In the genomic region with DNA sequence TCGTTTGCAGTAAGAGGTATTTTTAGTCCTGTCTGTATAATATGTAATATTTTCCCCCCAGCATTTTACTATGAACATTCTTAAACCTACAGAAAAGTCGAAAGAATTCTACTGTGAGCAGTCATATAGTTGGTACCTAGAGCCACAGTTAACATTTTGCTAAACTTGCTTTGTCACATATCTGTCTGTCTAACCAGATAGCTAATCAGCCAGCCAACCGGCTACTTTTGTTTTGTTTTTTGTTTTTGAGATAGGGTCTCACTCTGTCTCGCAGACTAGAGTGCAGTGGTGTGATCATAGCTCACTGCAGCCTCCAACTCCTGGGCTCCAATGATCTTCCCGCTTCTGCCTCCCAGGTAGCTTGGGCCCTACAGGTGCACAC, we compare ENCODE assay signal across 1 cellular context.
TF ChIP-seq lines count a peak whose summit lies in the region.

No MANE protein-coding gene starts in this region.

TF ChIP-seq in K562, 482 proteins besides CTCF, POLR2A, EP300 and RAD21 (continued from another document):
- TF ChIP-seq, protein P1, sequence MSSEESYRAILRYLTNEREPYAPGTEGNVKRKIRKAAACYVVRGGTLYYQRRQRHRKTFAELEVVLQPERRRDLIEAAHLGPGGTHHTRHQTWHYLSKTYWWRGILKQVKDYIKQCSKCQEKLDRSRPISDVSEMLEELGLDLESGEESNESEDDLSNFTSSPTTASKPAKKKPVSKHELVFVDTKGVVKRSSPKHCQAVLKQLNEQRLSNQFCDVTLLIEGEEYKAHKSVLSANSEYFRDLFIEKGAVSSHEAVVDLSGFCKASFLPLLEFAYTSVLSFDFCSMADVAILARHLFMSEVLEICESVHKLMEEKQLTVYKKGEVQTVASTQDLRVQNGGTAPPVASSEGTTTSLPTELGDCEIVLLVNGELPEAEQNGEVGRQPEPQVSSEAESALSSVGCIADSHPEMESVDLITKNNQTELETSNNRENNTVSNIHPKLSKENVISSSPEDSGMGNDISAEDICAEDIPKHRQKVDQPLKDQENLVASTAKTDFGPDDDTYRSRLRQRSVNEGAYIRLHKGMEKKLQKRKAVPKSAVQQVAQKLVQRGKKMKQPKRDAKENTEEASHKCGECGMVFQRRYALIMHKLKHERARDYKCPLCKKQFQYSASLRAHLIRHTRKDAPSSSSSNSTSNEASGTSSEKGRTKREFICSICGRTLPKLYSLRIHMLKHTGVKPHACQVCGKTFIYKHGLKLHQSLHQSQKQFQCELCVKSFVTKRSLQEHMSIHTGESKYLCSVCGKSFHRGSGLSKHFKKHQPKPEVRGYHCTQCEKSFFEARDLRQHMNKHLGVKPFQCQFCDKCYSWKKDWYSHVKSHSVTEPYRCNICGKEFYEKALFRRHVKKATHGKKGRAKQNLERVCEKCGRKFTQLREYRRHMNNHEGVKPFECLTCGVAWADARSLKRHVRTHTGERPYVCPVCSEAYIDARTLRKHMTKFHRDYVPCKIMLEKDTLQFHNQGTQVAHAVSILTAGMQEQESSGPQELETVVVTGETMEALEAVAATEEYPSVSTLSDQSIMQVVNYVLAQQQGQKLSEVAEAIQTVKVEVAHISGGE (CRISPR knock-in tag; IDR thresholded peaks at IDR 0.05): peak in 1 of 3 experiments; percentile 58; a peak in 2 of 6 replicates
- TF ChIP-seq, protein P2, sequence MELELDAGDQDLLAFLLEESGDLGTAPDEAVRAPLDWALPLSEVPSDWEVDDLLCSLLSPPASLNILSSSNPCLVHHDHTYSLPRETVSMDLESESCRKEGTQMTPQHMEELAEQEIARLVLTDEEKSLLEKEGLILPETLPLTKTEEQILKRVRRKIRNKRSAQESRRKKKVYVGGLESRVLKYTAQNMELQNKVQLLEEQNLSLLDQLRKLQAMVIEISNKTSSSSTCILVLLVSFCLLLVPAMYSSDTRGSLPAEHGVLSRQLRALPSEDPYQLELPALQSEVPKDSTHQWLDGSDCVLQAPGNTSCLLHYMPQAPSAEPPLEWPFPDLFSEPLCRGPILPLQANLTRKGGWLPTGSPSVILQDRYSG (tag; conservative IDR thresholded peaks at IDR 0.05; ENCODE audit: low read depth): peak; percentile 77; the same call in 1 of the 2 replicates
- peak; percentile 91 for TF ChIP-seq DPF2 (IDR thresholded peaks at IDR 0.05)
- TF ChIP-seq, protein P3, sequence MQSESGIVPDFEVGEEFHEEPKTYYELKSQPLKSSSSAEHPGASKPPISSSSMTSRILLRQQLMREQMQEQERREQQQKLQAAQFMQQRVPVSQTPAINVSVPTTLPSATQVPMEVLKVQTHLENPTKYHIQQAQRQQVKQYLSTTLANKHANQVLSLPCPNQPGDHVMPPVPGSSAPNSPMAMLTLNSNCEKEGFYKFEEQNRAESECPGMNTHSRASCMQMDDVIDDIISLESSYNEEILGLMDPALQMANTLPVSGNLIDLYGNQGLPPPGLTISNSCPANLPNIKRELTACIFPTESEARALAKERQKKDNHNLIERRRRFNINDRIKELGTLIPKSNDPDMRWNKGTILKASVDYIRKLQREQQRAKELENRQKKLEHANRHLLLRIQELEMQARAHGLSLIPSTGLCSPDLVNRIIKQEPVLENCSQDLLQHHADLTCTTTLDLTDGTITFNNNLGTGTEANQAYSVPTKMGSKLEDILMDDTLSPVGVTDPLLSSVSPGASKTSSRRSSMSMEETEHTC (IDR thresholded peaks at IDR 0.05): no peak
- TF ChIP-seq NCOA2 (IDR thresholded peaks at IDR 0.05; ENCODE audit: partially characterized antibody in 2 of 2): peak; percentile 10 to 56
- TF ChIP-seq CREBBP (IDR thresholded peaks at IDR 0.05; ENCODE audit: low read depth, low read length): no peak
- TF ChIP-seq CBFA2T2 (conservative IDR thresholded peaks at IDR 0.05): peak; percentile 91
- peak; percentile 7 to 15; a peak in 2 of 4 replicates for TF ChIP-seq KDM1A (IDR thresholded peaks at IDR 0.05)
- no peak for TF ChIP-seq ZNF584 (CRISPR knock-in tag; IDR thresholded peaks at IDR 0.05; ENCODE audit: low read depth)
- TF ChIP-seq RB1 (IDR thresholded peaks at IDR 0.05; ENCODE audit: low read depth): no peak
- TF ChIP-seq, protein P4, sequence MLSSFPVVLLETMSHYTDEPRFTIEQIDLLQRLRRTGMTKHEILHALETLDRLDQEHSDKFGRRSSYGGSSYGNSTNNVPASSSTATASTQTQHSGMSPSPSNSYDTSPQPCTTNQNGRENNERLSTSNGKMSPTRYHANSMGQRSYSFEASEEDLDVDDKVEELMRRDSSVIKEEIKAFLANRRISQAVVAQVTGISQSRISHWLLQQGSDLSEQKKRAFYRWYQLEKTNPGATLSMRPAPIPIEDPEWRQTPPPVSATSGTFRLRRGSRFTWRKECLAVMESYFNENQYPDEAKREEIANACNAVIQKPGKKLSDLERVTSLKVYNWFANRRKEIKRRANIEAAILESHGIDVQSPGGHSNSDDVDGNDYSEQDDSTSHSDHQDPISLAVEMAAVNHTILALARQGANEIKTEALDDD (IDR thresholded peaks at IDR 0.05): peak; percentile 67
- 0 out of 2 replicates have a peak, but pooled peaks have one; percentile 20 for TF ChIP-seq BHLHE40 (IDR thresholded peaks at IDR 0.05; ENCODE audit: low read length)
- peak; percentile 68 for TF ChIP-seq PHB2 (IDR thresholded peaks at IDR 0.05; ENCODE audit: low read depth)
- TF ChIP-seq MTA3 (IDR thresholded peaks at IDR 0.05; ENCODE audit: borderline replicate concordance): no peak
- peak; percentile 50 to 70 for TF ChIP-seq TRIM24 (IDR thresholded peaks at IDR 0.05)
- 0 out of 2 replicates have a peak, but pooled peaks have one; percentile 4 for TF ChIP-seq NFATC3 (IDR thresholded peaks at IDR 0.05)
- TF ChIP-seq CTBP1 (IDR thresholded peaks at IDR 0.05; ENCODE audit: borderline replicate concordance): peak; percentile 48; the same call in 1 of the 2 replicates
- TF ChIP-seq JUND (IDR thresholded peaks at IDR 0.05; ENCODE audit: borderline replicate concordance, low read depth, low read length): peak; percentile 67
- peak; percentile 66; the same call in 2 of the 3 replicates for TF ChIP-seq JUND (tag; IDR thresholded peaks at IDR 0.05; ENCODE audit: borderline replicate concordance, low read depth, low read length)
- TF ChIP-seq BRD4 (IDR thresholded peaks at IDR 0.05): 0 out of 2 replicates have a peak, but pooled peaks have one; percentile 12
- no peak for TF ChIP-seq SAFB2 (IDR thresholded peaks at IDR 0.05; ENCODE audit: borderline replicate concordance, low read depth, low read length, severe bottlenecking)
- no peak for TF ChIP-seq SMAD1 (IDR thresholded peaks at IDR 0.05; ENCODE audit: low read depth, low read length, partially characterized antibody)
- TF ChIP-seq, protein P5, sequence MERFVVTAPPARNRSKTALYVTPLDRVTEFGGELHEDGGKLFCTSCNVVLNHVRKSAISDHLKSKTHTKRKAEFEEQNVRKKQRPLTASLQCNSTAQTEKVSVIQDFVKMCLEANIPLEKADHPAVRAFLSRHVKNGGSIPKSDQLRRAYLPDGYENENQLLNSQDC (CRISPR knock-in tag; IDR thresholded peaks at IDR 0.05): no peak
- TF ChIP-seq MCM3 (IDR thresholded peaks at IDR 0.05): no peak
- TF ChIP-seq GATAD2B (IDR thresholded peaks at IDR 0.05; ENCODE audit: borderline replicate concordance): peak; percentile 26; the same call in 1 of the 2 replicates
- TF ChIP-seq HSF4 (CRISPR knock-in tag; IDR thresholded peaks at IDR 0.05; ENCODE audit: borderline replicate concordance): no peak; the same call in 1 of the 2 replicates
- peak; percentile 64; the same call in 1 of the 2 replicates for TF ChIP-seq POLR2H (tag; IDR thresholded peaks at IDR 0.05; ENCODE audit: low read depth)
- no peak for TF ChIP-seq ZKSCAN1 (IDR thresholded peaks at IDR 0.05; ENCODE audit: low read depth, low read length)
- no peak for TF ChIP-seq SMARCA5 (IDR thresholded peaks at IDR 0.05)
- TF ChIP-seq FOXK2 (conservative IDR thresholded peaks at IDR 0.05 in 1 of 2, IDR thresholded peaks at IDR 0.05 in 1 of 2; ENCODE audit: low read depth in 2 of 2): no peak
- no peak for TF ChIP-seq ETS2 (tag; IDR thresholded peaks at IDR 0.05; ENCODE audit: borderline replicate concordance, poor library complexity, severe bottlenecking)
- TF ChIP-seq MAFK (IDR thresholded peaks at IDR 0.05; ENCODE audit: low read length): peak; percentile 65; the same call in 1 of the 2 replicates
- TF ChIP-seq SOX6 (IDR thresholded peaks at IDR 0.05): peak; percentile 93
- TF ChIP-seq, protein P6, sequence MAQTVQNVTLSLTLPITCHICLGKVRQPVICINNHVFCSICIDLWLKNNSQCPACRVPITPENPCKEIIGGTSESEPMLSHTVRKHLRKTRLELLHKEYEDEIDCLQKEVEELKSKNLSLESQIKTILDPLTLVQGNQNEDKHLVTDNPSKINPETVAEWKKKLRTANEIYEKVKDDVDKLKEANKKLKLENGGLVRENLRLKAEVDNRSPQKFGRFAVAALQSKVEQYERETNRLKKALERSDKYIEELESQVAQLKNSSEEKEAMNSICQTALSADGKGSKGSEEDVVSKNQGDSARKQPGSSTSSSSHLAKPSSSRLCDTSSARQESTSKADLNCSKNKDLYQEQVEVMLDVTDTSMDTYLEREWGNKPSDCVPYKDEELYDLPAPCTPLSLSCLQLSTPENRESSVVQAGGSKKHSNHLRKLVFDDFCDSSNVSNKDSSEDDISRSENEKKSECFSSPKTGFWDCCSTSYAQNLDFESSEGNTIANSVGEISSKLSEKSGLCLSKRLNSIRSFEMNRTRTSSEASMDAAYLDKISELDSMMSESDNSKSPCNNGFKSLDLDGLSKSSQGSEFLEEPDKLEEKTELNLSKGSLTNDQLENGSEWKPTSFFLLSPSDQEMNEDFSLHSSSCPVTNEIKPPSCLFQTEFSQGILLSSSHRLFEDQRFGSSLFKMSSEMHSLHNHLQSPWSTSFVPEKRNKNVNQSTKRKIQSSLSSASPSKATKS (CRISPR knock-in tag; IDR thresholded peaks at IDR 0.05): no peak
- TF ChIP-seq NR1H2 (CRISPR knock-in tag; IDR thresholded peaks at IDR 0.05): no peak
